8 cellular contexts compared by ENCODE assay signal in the genomic region with DNA sequence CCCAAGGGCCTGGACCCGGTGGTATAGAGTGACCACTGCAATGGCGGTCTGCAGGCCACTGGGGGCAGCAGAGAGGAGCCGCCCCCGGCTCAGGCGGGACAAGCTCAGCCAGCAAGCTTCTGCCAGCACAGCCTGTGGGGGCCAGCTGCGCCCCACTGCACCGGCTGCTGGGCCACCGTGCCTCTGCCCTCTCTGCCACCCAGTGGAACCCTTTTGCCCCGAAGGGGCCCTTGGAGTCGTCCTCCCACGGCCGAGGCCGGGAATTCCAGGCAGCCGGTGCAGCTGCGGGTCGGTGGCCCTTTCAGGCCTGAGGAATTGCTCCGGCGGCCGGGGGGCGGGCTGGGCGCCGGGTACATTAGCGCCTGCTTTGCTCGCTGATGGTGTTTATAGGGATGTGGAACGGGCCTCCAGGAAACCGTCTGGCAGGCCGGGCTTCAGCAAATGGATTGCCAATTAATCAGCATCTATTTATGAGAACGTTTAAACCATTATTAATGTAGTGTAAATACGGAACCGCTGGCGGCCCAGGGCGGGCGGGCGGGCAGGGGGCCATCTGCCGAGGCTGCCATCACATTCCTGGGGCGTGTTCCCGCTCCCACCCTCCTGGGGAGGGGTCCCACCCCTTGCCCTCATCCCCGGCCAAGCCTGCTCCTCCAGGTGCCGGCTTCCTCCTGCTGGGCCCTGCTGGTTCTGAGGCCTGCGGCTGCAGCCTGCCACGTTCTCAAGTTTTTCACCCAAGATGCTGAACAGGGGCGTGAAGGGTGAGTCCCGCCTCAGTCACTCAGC.
DNase-seq lines count a peak whose midpoint lies in the region; ATAC-seq, FAIRE-seq and TF ChIP-seq lines count a peak whose summit lies in the region.

No MANE protein-coding gene starts in this region.

- H4K20me1 ChIP-seq in K562 (replicated peaks; ENCODE audit: control insufficient read depth, insufficient read depth, low read length), result no peaks in the 10 kb centered on the region

- 12% methylated on average over 27 of the region's 43 CpGs for WGBS in K562 (ENCODE audit: insufficient coverage, low coverage, missing lambda C conversion rate)

- CTCF ChIA-PET in K562 (lab: Yijun Ruan, JAX; ENCODE audit: low intra/inter-chr PET ratio), result interaction anchor here (1.1 kb wide), 1 partner anchor 135 kb away, joined by 4 read pairs; no protein-coding TSS in a partner anchor

- H3K4me2 ChIP-seq in K562 (ENCODE audit: insufficient read depth, low read length), result no peak overlapping the region; the same call in 1 of the 2 replicates
- peak overlapping the region; percentile 84 for H3K4me2 ChIP-seq in skeletal muscle satellite cell (ENCODE audit: low read length)

- TF ChIP-seq POLR2A in H54 (IDR thresholded peaks at IDR 0.05; ENCODE audit: low read depth, low read length) (no peak), K562 (conservative IDR thresholded peaks at IDR 0.05) (no peak)

- no peaks in the 10 kb centered on the region for H3K79me2 ChIP-seq in K562 (ENCODE audit: control insufficient read depth, insufficient read depth, low read length)

- FAIRE-seq in H54 (lab: Jason Lieb, UNC), result no peak
- no peak for FAIRE-seq in RCC 7860 (lab: Jason Lieb, UNC)
- no peak for FAIRE-seq in K562 (lab: Jason Lieb, UNC)

- peak in 1 of 2 experiments; percentile 45; a peak in 2 of 4 replicates for TF ChIP-seq RAD21 in K562 (CRISPR knock-in tag; conservative IDR thresholded peaks at IDR 0.05 in 1 of 2, IDR thresholded peaks at IDR 0.05 in 1 of 2)

- H3K9ac ChIP-seq in K562 (ENCODE audit: insufficient read depth in 1 of 2, low read depth in 2 of 2, low read length in 2 of 2), result peak overlapping the region in 1 of 2 experiments; percentile 82; a peak in 2 of 4 replicates
- no peak overlapping the region for H3K9ac ChIP-seq in iPS-20b (ENCODE audit: low read depth, low read length)
- peak overlapping the region; percentile 13 for H3K9ac ChIP-seq in skeletal muscle satellite cell (ENCODE audit: low read depth, low read length)

- no peak overlapping the region for H3K4me3 ChIP-seq in K562
- H3K4me3 ChIP-seq in iPS-20b (ENCODE audit: low read length), result peak overlapping the region; percentile 70
- H3K4me3 ChIP-seq in skeletal muscle satellite cell (ENCODE audit: low read length), result peak overlapping the region; percentile 63

- H3K9me1 ChIP-seq in K562 (ENCODE audit: control insufficient read depth, insufficient read depth, low read length), result no peaks in the 10 kb centered on the region

- in situ Hi-C loops in K562 (cut with MboI), result no loop called here

- H3K4me1 ChIP-seq in K562 (replicated peaks in 1 of 2; ENCODE audit: control insufficient read depth in 2 of 2, insufficient read depth in 2 of 2, low read length in 2 of 2) (peaks cover 0 to 20% of the 10 kb centered on the region in 2 experiments; a peak in 2 of 5 replicates), iPS-20b (ENCODE audit: insufficient read depth, low read length) (peaks cover 7% of the 10 kb centered on the region; the same call in 1 of the 2 replicates), skeletal muscle satellite cell (ENCODE audit: control insufficient read depth, insufficient read depth, low read length) (no peaks in the 10 kb centered on the region)

- H3K27me3 ChIP-seq in K562 (ENCODE audit: control insufficient read depth in 2 of 2, insufficient read depth in 2 of 2, low read length in 2 of 2) (peaks cover 0 to 12% of the 10 kb centered on the region in 2 experiments; a peak in 3 of 5 replicates), iPS-20b (ENCODE audit: insufficient read depth, low read length) (peaks cover 34% of the 10 kb centered on the region), skeletal muscle satellite cell (ENCODE audit: control insufficient read depth, insufficient read depth, low read length) (no peaks in the 10 kb centered on the region)

- TF ChIP-seq CTCF in C4-2B (conservative IDR thresholded peaks at IDR 0.05) (peak; percentile 96), K562 (IDR thresholded peaks at IDR 0.05 in 2 of 3, conservative IDR thresholded peaks at IDR 0.05 in 1 of 3; ENCODE audit: insufficient read depth in 2 of 3, low read depth in 1 of 3, low read length in 3 of 3) (peak; percentile 80 to 88 (median 85))

- DNase-seq in H54 (ENCODE audit: insufficient read length, low spot score) (peak; percentile 97), RCC 7860 (ENCODE audit: low spot score) (peak; percentile 14), K562 (ENCODE audit: extremely low read depth in 1 of 4, low spot score in 3 of 4) (peak; percentile 73 to 89 (median 87))

- H3K9me3 ChIP-seq in K562 (replicated peaks; ENCODE audit: control insufficient read depth, insufficient read depth, low read depth, low read length), result no peaks in the 10 kb centered on the region
- H3K9me3 ChIP-seq in iPS-20b (ENCODE audit: insufficient read depth, low read depth, low read length), result no peaks in the 10 kb centered on the region
- H3K9me3 ChIP-seq in skeletal muscle satellite cell (replicated peaks; ENCODE audit: low read length), result no peaks in the 10 kb centered on the region

- no TSS peak for BruUV-seq in K562 (replicated peaks; lab: Mats Ljungman, UMichigan)

- H3K36me3 ChIP-seq in K562 (ENCODE audit: control insufficient read depth, insufficient read depth, low read length) (no peaks in the 10 kb centered on the region), iPS-20b (ENCODE audit: insufficient read depth, low read depth, low read length) (no peaks in the 10 kb centered on the region), skeletal muscle satellite cell (ENCODE audit: insufficient read depth, low read length) (no peaks in the 10 kb centered on the region)

- H2AFZ ChIP-seq in K562 (ENCODE audit: low read depth, low read length), result peak overlapping the region; percentile 70; the same call in 1 of the 2 replicates

- intact Hi-C loops in K562 (cut with micrococcal nuclease), result loop anchor here (5.0 to 10.0 kb wide), 2 partner anchors 135 to 143 kb away; no protein-coding TSS in a partner anchor

- TF ChIP-seq EP300 in K562 (IDR thresholded peaks at IDR 0.05; ENCODE audit: low read length), result no peak

- H3K27ac ChIP-seq in C4-2B (no peak overlapping the region), K562 (ENCODE audit: extremely low read depth, low read depth, low read length) (no peak overlapping the region), iPS-20b (ENCODE audit: low read length) (no peak overlapping the region)

- ATAC-seq in K562 (peak; percentile 99), GM18907 (IDR thresholded peaks at IDR 0.05; ENCODE audit: unreplicated experiment) (no peak), GM18517 (IDR thresholded peaks at IDR 0.05; ENCODE audit: unreplicated experiment) (no peak)

- POLR2A ChIA-PET in K562 (lab: Yijun Ruan, JAX), result interaction anchor here (0.8 kb wide), 1 partner anchor 13 kb away, joined by 4 read pairs; no protein-coding TSS in a partner anchor

TF ChIP-seq in K562, 482 proteins besides CTCF, POLR2A, EP300 and RAD21 (continues in another document):
- TF ChIP-seq CREM (IDR thresholded peaks at IDR 0.05; ENCODE audit: low read depth) (0 out of 2 replicates have a peak, but pooled peaks have one; percentile 15), ZBTB7A (IDR thresholded peaks at IDR 0.05; ENCODE audit: borderline replicate concordance, control insufficient read depth, low read depth, low read length) (peak; percentile 71; the same call in 1 of the 2 replicates), ZNF324 (CRISPR knock-in tag; IDR thresholded peaks at IDR 0.05) (no peak), YY1 (IDR thresholded peaks at IDR 0.05; ENCODE audit: borderline replicate concordance in 1 of 3, control insufficient read depth in 1 of 3, extremely low read depth in 1 of 3, insufficient read depth in 3 of 3, insufficient read length in 1 of 3, insufficient replicate concordance in 2 of 3, low read depth in 1 of 3, low read length in 2 of 3) (peak in 2 of 3 experiments; percentile 41 to 67), TAF7 (tag; IDR thresholded peaks at IDR 0.05) (no peak), RB1 (IDR thresholded peaks at IDR 0.05; ENCODE audit: low read depth) (peak; percentile 49), EGR1 (conservative IDR thresholded peaks at IDR 0.05) (peak; percentile 81), SMC3 (conservative IDR thresholded peaks at IDR 0.05; ENCODE audit: insufficient read depth, low read depth, low read length) (0 out of 2 replicates have a peak, but pooled peaks have one; percentile 27), XRCC5 (IDR thresholded peaks at IDR 0.05; ENCODE audit: low read depth, low read length) (0 out of 2 replicates have a peak, but pooled peaks have one; percentile 45)
- TF ChIP-seq, protein P1, sequence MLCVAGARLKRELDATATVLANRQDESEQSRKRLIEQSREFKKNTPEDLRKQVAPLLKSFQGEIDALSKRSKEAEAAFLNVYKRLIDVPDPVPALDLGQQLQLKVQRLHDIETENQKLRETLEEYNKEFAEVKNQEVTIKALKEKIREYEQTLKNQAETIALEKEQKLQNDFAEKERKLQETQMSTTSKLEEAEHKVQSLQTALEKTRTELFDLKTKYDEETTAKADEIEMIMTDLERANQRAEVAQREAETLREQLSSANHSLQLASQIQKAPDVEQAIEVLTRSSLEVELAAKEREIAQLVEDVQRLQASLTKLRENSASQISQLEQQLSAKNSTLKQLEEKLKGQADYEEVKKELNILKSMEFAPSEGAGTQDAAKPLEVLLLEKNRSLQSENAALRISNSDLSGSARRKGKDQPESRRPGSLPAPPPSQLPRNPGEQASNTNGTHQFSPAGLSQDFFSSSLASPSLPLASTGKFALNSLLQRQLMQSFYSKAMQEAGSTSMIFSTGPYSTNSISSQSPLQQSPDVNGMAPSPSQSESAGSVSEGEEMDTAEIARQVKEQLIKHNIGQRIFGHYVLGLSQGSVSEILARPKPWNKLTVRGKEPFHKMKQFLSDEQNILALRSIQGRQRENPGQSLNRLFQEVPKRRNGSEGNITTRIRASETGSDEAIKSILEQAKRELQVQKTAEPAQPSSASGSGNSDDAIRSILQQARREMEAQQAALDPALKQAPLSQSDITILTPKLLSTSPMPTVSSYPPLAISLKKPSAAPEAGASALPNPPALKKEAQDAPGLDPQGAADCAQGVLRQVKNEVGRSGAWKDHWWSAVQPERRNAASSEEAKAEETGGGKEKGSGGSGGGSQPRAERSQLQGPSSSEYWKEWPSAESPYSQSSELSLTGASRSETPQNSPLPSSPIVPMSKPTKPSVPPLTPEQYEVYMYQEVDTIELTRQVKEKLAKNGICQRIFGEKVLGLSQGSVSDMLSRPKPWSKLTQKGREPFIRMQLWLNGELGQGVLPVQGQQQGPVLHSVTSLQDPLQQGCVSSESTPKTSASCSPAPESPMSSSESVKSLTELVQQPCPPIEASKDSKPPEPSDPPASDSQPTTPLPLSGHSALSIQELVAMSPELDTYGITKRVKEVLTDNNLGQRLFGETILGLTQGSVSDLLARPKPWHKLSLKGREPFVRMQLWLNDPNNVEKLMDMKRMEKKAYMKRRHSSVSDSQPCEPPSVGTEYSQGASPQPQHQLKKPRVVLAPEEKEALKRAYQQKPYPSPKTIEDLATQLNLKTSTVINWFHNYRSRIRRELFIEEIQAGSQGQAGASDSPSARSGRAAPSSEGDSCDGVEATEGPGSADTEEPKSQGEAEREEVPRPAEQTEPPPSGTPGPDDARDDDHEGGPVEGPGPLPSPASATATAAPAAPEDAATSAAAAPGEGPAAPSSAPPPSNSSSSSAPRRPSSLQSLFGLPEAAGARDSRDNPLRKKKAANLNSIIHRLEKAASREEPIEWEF (CRISPR knock-in tag; IDR thresholded peaks at IDR 0.05), result no peak

Comparison
In these comparisons a context has a peak if more than half of its experiments do, and no peak if none do; other contexts are left out.
1. DNase-seq: peak in every context shown above with its lines; median percentile 97 in H54; 87 in K562; 14 in RCC 7860.